1 cellular context compared by ENCODE assay signal in genomic region chr1:248872752-248873408, GRCh38.
TF ChIP-seq lines count a peak whose summit lies in the region.

No MANE protein-coding gene starts in this region.

TF ChIP-seq in SK-N-SH treated with all-trans-retinoic acid at 6 μM for 48 hours, 23 proteins besides CTCF, POLR2A, EP300 and RAD21 (continued from another document):
- TF ChIP-seq CREB5 (CRISPR knock-in tag; IDR thresholded peaks at IDR 0.05; ENCODE audit: low read depth), result no peak
- no peak for TF ChIP-seq TOX (CRISPR knock-in tag; IDR thresholded peaks at IDR 0.05; ENCODE audit: borderline replicate concordance)
- no peak for TF ChIP-seq ZFP30 (CRISPR knock-in tag; IDR thresholded peaks at IDR 0.05)
- TF ChIP-seq ZC3H10 (CRISPR knock-in tag; IDR thresholded peaks at IDR 0.05), result no peak
- no peak for TF ChIP-seq ZNF565 (CRISPR knock-in tag; conservative IDR thresholded peaks at IDR 0.05; ENCODE audit: low read depth)
- TF ChIP-seq SNAI2 (CRISPR knock-in tag; IDR thresholded peaks at IDR 0.05), result no peak
- no peak for TF ChIP-seq GLIS3 (CRISPR knock-in tag; IDR thresholded peaks at IDR 0.05)
- no peak for TF ChIP-seq OSR1 (CRISPR knock-in tag; IDR thresholded peaks at IDR 0.05)
- TF ChIP-seq ZNF70 (CRISPR knock-in tag; IDR thresholded peaks at IDR 0.05), result no peak
- TF ChIP-seq ZFP3 (CRISPR knock-in tag; IDR thresholded peaks at IDR 0.05), result no peak
- no peak for TF ChIP-seq RARB (CRISPR knock-in tag; IDR thresholded peaks at IDR 0.05)
- no peak for TF ChIP-seq PPARA (CRISPR knock-in tag; IDR thresholded peaks at IDR 0.05; ENCODE audit: borderline replicate concordance)
